ENCODE assay signal across 8 cellular contexts in genomic region chr9:83980395-83981125, GRCh38. TPM values are rescaled to one million over a fixed set of nuclear protein-coding genes. Genes with fewer than 3 reads are reported as not detected.
DNase-seq lines count a peak whose midpoint lies in the region; ATAC-seq and TF ChIP-seq lines count a peak whose summit lies in the region.

Gene RMI1 (plus strand): TSS chr9:83980805. CDS start chr9:84000987, 20,182 bp downstream.

- TF ChIP-seq POLR2A in right lobe of liver (IDR thresholded peaks at IDR 0.05): peak; percentile 98

- peak; percentile 100 for DNase-seq in CD1c-positive myeloid dendritic cell (ENCODE audit: extremely low spot score)
- peak; percentile 97 for DNase-seq in NCI-H774 (lab: John Stamatoyannopoulos, UW)
- peak; percentile 100 for DNase-seq in activated CD4-positive, alpha-beta T cell treated with anti-CD3 and anti-CD28 coated beads, Interleukin-2, amount 50 U/mL, for 48 hours
- peak; percentile 93 to 99 (median 98) for DNase-seq in dorsolateral prefrontal cortex
- peak; percentile 99 to 100 (median 99) for DNase-seq in right lobe of liver
- peak; percentile 98 to 100 for DNase-seq in stimulated activated CD4-positive, alpha-beta T cell treated with anti-CD3 and anti-CD28 coated beads, Interleukin-4, amount 100 ng/mL, for 4 hours

- peaks cover 0 to 24% (median 14%) of the 10 kb centered on the region in 4 donors for H3K36me3 ChIP-seq in right lobe of liver

- 0% methylated on average over 3 of the region's 69 CpGs for WGBS in right lobe of liver (ENCODE audit: insufficient coverage, low coverage, low lambda C conversion rate, missing lambda C conversion rate)

- H3K27me3 ChIP-seq in dorsolateral prefrontal cortex (no peaks in the 10 kb centered on the region), right lobe of liver (no peaks in the 10 kb centered on the region)

- TF ChIP-seq CTCF in dorsolateral prefrontal cortex (IDR thresholded peaks at IDR 0.05 in 54 of 56, conservative IDR thresholded peaks at IDR 0.05 in 2 of 56; ENCODE audit: low read depth in 1 of 56, partially characterized antibody in 56 of 56) (peak in 49 of 56 donors; percentile 18 to 70 (median 49)), right lobe of liver (IDR thresholded peaks at IDR 0.05) (peak in 2 of 4 donors; percentile 26 to 39)

- peak within 1 kb of the TSS; percentile 94 to 100 (median 99) for H3K27ac ChIP-seq in dorsolateral prefrontal cortex
- H3K27ac ChIP-seq in right lobe of liver: peak within 1 kb of the TSS; percentile 99

- intact Hi-C loops in dorsolateral prefrontal cortex (cut with DNase I) (loop anchor here (1.0 to 5.0 kb wide), 4 partner anchors 24 to 273 kb away; partner anchors contain the start of genes KIF27 (in 2 of the 2) and UBQLN1 (in 1 of the 2)), right lobe of liver (cut with DNase I) (no loop called here)

- H3K9me3 ChIP-seq in right lobe of liver: no peaks in the 10 kb centered on the region

- H3K4me1 ChIP-seq in right lobe of liver: peaks cover 0 to 16% (median 4%) of the 10 kb centered on the region in 4 donors

- H3K4me3 ChIP-seq in dorsolateral prefrontal cortex: peak within 1 kb of the TSS; percentile 69 to 99 (median 93)
- peak within 1 kb of the TSS; percentile 79 to 97 (median 87) for H3K4me3 ChIP-seq in right lobe of liver

- ATAC-seq in GM19395 (IDR thresholded peaks at IDR 0.05; ENCODE audit: unreplicated experiment) (peak; percentile 79), HG03565 (IDR thresholded peaks at IDR 0.05; ENCODE audit: unreplicated experiment) (peak; percentile 50), right lobe of liver (peak; percentile 88 to 92 (median 90))

RNA-seq across cellular contexts. Expression of gene RMI1, which starts in this region (rescaled TPM):
- 10 to 100 TPM in 36 of 120 experiments, 1 to 10 TPM in 84; 5.5 to 13.7 (median 9.1) TPM for total RNA-seq in dorsolateral prefrontal cortex
- 1 to 10 TPM; 2.0 to 5.1 (median 4.3) TPM for total RNA-seq in right lobe of liver

Comparison
In these comparisons a context has a peak if more than half of its experiments do, and no peak if none do; other contexts are left out.
1. Peak in every context shown above with its lines: DNase-seq, ATAC-seq, H3K4me3 ChIP-seq and H3K27ac ChIP-seq.
2. intact Hi-C loops: an anchor here in dorsolateral prefrontal cortex (1.0 to 5.0 kb wide); none called in right lobe of liver.